In the genomic region with DNA sequence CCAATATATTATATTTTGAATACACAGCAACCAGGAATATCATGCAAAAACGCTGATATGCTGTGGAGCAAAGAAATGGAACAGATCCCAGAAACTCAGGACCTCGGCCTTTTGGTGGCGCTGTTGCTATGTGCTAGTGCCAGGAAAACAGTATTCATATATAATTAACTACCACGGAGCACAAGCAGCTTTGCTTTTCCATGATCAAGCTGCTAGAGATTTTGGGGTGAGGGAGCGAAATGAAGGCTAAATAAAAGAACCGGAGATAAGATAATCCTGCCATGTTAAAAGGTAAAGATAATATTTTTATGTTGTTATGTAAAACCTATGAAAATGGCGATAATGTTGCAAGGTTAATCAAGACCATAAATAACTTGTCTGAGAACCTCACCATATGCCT, we compare ENCODE assay signal across 8 cellular contexts.
DNase-seq lines count a peak whose midpoint lies in the region; ATAC-seq and TF ChIP-seq lines count a peak whose summit lies in the region.

No MANE protein-coding gene starts in this region.

- no peak overlapping the region for H3K27ac ChIP-seq in adrenal gland

- no peak for ATAC-seq in GM21360 (IDR thresholded peaks at IDR 0.05; ENCODE audit: unreplicated experiment)

- intact Hi-C loops in adrenal gland (cut with DNase I): no loop called here

- no peak for TF ChIP-seq POLR2A in adrenal gland (IDR thresholded peaks at IDR 0.05)

- no peaks in the 10 kb centered on the region for H3K9me3 ChIP-seq in adrenal gland (replicated peaks in 1 of 3)

- TF ChIP-seq CTCF in AG09309 (IDR thresholded peaks at IDR 0.05; ENCODE audit: control insufficient read depth, insufficient read depth, low read depth, low read length, missing control alignments): peak; percentile 80
- TF ChIP-seq CTCF in GM12865 (IDR thresholded peaks at IDR 0.05; ENCODE audit: insufficient read depth, low read depth, low read length, missing control alignments): peak; percentile 56
- peak in 5 of 6 experiments; percentile 21 to 51 (median 29) for TF ChIP-seq CTCF in adrenal gland (IDR thresholded peaks at IDR 0.05)

- peaks cover 0 to 5% of the 10 kb centered on the region in 2 donors for H3K4me1 ChIP-seq in adrenal gland (replicated peaks in 1 of 2)

- H3K4me3 ChIP-seq in AG09309 (ENCODE audit: control insufficient read depth, low read depth, low read length) (no peak overlapping the region), GM12865 (ENCODE audit: low read depth, low read length) (no peak overlapping the region), adrenal gland (no peak overlapping the region)

- H3K36me3 ChIP-seq in adrenal gland (replicated peaks in 1 of 2): no peaks in the 10 kb centered on the region

- H3K27me3 ChIP-seq in adrenal gland: no peaks in the 10 kb centered on the region

- DNase-seq in AG09309 (ENCODE audit: low read depth) (peak; percentile 39), GM12865 (ENCODE audit: low read depth) (peak; percentile 52), NCI-H2227 (lab: John Stamatoyannopoulos, UW; ENCODE audit: unreplicated experiment) (peak; percentile 64), adrenal gland (peak; percentile 29 to 85 (median 49)), iPS DF 4.7 (ENCODE audit: extremely low read depth, low spot score) (peak; percentile 14), SIG-M5 (lab: John Stamatoyannopoulos, UW) (no peak)
- peak; percentile 4 for DNase-seq in stimulated activated CD4-positive, alpha-beta T cell treated with anti-CD3 and anti-CD28 coated beads, Interleukin-4, amount 100 ng/mL, for 1 hour

- 15 to 17% (median 15%) methylated on average over 7 of the region's 7 CpGs for WGBS in adrenal gland, 4 donors

Comparison
In these comparisons a context has a peak if more than half of its experiments do, and no peak if none do; other contexts are left out.
1. CTCF ChIP-seq: peak in every context shown above with its lines; median percentile 80 in AG09309; 56 in GM12865; 29 in adrenal gland.